Comparison of ENCODE assay signal across 10 cellular contexts in the genomic region with DNA sequence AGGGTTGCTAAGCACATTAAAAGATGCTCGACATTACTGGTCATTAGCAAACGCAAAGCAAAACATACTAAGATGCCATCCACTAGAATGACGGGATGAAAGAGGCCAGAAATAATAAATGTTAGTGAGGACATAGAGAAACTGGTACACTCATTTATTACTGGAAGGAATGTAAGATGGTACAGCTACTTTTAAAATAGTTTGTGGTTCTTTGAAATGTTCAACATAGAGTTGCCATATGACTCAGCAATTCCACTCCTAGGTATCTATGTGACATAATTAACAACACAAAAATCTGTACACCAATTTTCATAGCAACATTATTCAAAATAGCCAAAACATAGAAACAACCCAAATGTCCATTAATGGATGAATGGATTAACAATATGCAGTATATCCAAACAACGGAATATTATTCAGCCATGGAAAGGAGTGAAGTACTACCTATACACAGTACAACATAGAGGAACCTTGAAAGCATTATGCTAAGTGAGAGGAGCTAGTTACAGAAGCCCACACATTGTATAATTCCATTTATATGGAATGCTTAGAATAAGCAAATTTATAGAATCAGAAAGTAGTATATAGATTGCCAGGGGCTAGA.
A peak's percentile ranks its signal among the peaks of the same experiment; 100 is the strongest.
DNase-seq lines count a peak whose midpoint lies in the region; ATAC-seq and TF ChIP-seq lines count a peak whose summit lies in the region.
"Had no signal": no experiment of that assay in that cellular context is flagged by ENCODE, and none has a peak within 500 bp of the region (broad histone marks: within the 10 kb centered on the region; RNA-seq: fewer than 3 reads in every experiment).

No MANE protein-coding gene starts in this region.

- no peak for TF ChIP-seq CTCF in gastroesophageal sphincter (IDR thresholded peaks at IDR 0.05)

- peaks cover 0 to 14% (median 0%) of the 10 kb centered on the region in 3 donors for H3K4me1 ChIP-seq in gastroesophageal sphincter

- no peaks in the 10 kb centered on the region for H3K36me3 ChIP-seq in gastroesophageal sphincter

- no peak for TF ChIP-seq POLR2A in GM18505 (IDR thresholded peaks at IDR 0.05; ENCODE audit: borderline replicate concordance, extremely low read depth, insufficient read depth, insufficient read length)
- no peak for TF ChIP-seq POLR2A in gastroesophageal sphincter (IDR thresholded peaks at IDR 0.05)

- no peak for TF ChIP-seq EP300 in gastroesophageal sphincter (IDR thresholded peaks at IDR 0.05)

- H3K27me3 ChIP-seq in gastroesophageal sphincter: no peaks in the 10 kb centered on the region

- ATAC-seq in GM18505 (IDR thresholded peaks at IDR 0.05; ENCODE audit: unreplicated experiment) (peak; percentile 45), GM21367 (IDR thresholded peaks at IDR 0.05; ENCODE audit: unreplicated experiment) (peak; percentile 31), gastroesophageal sphincter (no peak)

- no peak overlapping the region for H3K27ac ChIP-seq in gastroesophageal sphincter

- DNase-seq in LHCN-M2 (ENCODE audit: low read depth) (peak; percentile 85), fibroblast of peridontal ligament (ENCODE audit: extremely low read depth) (peak; percentile 55), GF-D8 (lab: John Stamatoyannopoulos, UW) (no peak), HuH-7.5 (ENCODE audit: low spot score) (no peak), hepatic stellate cell (ENCODE audit: low spot score) (no peak)
- DNase-seq: activated gamma-delta T cell treated with Interleukin-2 at 50 U/mL for 16 hours, NCI-H1436 treated with DMSO at 0.1 percent for 48 hours had no signal

- H3K9me3 ChIP-seq in gastroesophageal sphincter: no peaks in the 10 kb centered on the region

- 95 to 100% methylated on average over 4 of the region's 4 CpGs for WGBS in gastroesophageal sphincter (ENCODE audit: low coverage in 1 of 2), 2 donors

- H3K4me3 ChIP-seq in gastroesophageal sphincter: no peak overlapping the region

Comparison
In these comparisons a context has a peak if more than half of its experiments do, and no peak if none do; other contexts are left out.
1. DNase-seq: peak in LHCN-M2 (single experiment) and fibroblast of peridontal ligament (single experiment); none in GF-D8 (single experiment), HuH-7.5 (single experiment) and hepatic stellate cell (single experiment).